In the genomic region with DNA sequence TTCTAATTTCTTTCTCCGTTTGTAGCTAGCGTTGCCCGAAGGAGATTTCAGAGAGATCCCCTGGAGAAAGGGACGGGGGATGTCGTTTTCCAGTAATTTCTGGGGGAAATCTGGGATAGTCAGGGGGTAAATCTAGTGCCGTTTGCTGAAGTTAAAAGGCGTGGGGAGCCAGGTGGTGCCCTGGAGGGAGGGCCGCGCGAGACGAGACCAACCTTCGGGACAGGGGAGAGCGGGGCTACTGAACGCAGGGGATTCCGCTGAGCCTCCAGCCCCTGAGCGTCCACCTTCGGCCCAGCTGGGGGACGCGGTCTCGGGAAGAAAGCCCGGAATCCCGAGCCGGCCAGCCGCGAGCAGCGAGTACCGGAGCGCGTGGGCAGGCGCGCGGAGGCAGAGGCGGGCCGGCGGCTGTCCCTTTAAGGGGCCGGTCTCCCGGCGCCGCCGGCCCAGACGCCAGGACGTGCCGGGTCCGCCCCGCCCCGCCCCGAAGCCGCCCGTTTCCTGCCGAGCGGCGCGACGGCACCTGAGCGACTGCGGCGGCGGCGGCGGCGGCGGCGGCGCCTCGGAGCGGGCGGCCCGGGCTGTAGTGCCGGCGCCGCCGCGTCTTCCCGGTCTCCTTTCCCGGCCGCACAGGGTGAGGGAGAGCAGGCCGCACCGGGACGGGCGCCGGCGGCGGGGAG, we compare ENCODE assay signal across 8 cellular contexts. TPM values are rescaled to one million over a fixed set of nuclear protein-coding genes. Genes with fewer than 3 reads are reported as not detected.
DNase-seq lines count a peak whose midpoint lies in the region; ATAC-seq, FAIRE-seq and TF ChIP-seq lines count a peak whose summit lies in the region.

A gene with protein sequence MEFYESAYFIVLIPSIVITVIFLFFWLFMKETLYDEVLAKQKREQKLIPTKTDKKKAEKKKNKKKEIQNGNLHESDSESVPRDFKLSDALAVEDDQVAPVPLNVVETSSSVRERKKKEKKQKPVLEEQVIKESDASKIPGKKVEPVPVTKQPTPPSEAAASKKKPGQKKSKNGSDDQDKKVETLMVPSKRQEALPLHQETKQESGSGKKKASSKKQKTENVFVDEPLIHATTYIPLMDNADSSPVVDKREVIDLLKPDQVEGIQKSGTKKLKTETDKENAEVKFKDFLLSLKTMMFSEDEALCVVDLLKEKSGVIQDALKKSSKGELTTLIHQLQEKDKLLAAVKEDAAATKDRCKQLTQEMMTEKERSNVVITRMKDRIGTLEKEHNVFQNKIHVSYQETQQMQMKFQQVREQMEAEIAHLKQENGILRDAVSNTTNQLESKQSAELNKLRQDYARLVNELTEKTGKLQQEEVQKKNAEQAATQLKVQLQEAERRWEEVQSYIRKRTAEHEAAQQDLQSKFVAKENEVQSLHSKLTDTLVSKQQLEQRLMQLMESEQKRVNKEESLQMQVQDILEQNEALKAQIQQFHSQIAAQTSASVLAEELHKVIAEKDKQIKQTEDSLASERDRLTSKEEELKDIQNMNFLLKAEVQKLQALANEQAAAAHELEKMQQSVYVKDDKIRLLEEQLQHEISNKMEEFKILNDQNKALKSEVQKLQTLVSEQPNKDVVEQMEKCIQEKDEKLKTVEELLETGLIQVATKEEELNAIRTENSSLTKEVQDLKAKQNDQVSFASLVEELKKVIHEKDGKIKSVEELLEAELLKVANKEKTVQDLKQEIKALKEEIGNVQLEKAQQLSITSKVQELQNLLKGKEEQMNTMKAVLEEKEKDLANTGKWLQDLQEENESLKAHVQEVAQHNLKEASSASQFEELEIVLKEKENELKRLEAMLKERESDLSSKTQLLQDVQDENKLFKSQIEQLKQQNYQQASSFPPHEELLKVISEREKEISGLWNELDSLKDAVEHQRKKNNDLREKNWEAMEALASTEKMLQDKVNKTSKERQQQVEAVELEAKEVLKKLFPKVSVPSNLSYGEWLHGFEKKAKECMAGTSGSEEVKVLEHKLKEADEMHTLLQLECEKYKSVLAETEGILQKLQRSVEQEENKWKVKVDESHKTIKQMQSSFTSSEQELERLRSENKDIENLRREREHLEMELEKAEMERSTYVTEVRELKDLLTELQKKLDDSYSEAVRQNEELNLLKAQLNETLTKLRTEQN (N-terminal part only) (plus strand): TSS at position 484 of the 677 bp plus-strand sequence. CDS start 31,842 bp downstream, outside the sequence.

- H3K9ac ChIP-seq in PC-3 (ENCODE audit: low read length) (peak within 1 kb of the TSS; percentile 83), mucosa of stomach (ENCODE audit: low read length) (peak within 1 kb of the TSS; percentile 86)

- peak within 1 kb of the TSS; percentile 86 for H2AFZ ChIP-seq in PC-3 (ENCODE audit: low read length)

- H3K4me1 Mint-ChIP-seq in Caco-2 (ENCODE audit: low read depth, unreplicated experiment), result no peaks in the 10 kb centered on the region

- no TSS peak for BruUV-seq in Caco-2 (replicated peaks; lab: Mats Ljungman, UMichigan)
- TSS peak; percentile 59 for BruUV-seq in PC-3 (replicated peaks; lab: Mats Ljungman, UMichigan)

- H3K4me2 ChIP-seq in PC-3 (ENCODE audit: low read length), result peak within 1 kb of the TSS; percentile 87

- FAIRE-seq in HTR-8/SVneo (lab: Jason Lieb, UNC), result peak; percentile 57

- peaks cover 6% of the 10 kb centered on the region for H3K36me3 Mint-ChIP-seq in Caco-2 (ENCODE audit: insufficient read depth, unreplicated experiment)

- DNase-seq in Caco-2 (peak; percentile 81 to 92), HTR-8/SVneo (ENCODE audit: insufficient read length, low spot score) (peak; percentile 91), PC-3 (peak; percentile 97), activated T-cell treated with anti-CD3 and anti-CD28 coated beads for 48 hours (ENCODE audit: low read depth) (peak; percentile 85), erythroblast (lab: John Stamatoyannopoulos, UW) (peak; percentile 85 to 90)
- DNase-seq in stimulated activated CD8-positive, alpha-beta memory T cell treated with anti-CD3 and anti-CD28 coated beads, Interleukin-7, amount 100 ng/mL, for 1 hour (ENCODE audit: low read depth in 2 of 2), result peak; percentile 61 to 68

- ATAC-seq in GM21360 (IDR thresholded peaks at IDR 0.05; ENCODE audit: unreplicated experiment), result peak; percentile 80
- ATAC-seq in PC-3, result peak; percentile 85

- TF ChIP-seq CTCF in Caco-2 (IDR thresholded peaks at IDR 0.05; ENCODE audit: insufficient read depth in 1 of 2, low read depth in 1 of 2, low read length in 1 of 2, severe bottlenecking in 1 of 2, unreplicated experiment in 1 of 2) (no peak), PC-3 (conservative IDR thresholded peaks at IDR 0.05; ENCODE audit: low read depth, low read length) (no peak)

- H3K36me3 ChIP-seq in Caco-2 (ENCODE audit: control insufficient read depth, insufficient read depth, low read length) (no peaks in the 10 kb centered on the region), PC-3 (ENCODE audit: low read depth, low read length) (no peaks in the 10 kb centered on the region), mucosa of stomach (ENCODE audit: control insufficient read depth, insufficient read depth, low read length) (no peaks in the 10 kb centered on the region)

- H3K27ac ChIP-seq in PC-3 (ENCODE audit: low read length), result peak within 1 kb of the TSS; percentile 68

- H3F3A ChIP-seq in PC-3 (ENCODE audit: low read length, unreplicated experiment), result no peaks in the 10 kb centered on the region

- no peaks in the 10 kb centered on the region for H3K9me3 Mint-ChIP-seq in Caco-2 (ENCODE audit: unreplicated experiment)

- peaks cover 62% of the 10 kb centered on the region for H3K79me2 ChIP-seq in PC-3 (ENCODE audit: low read length)

- peak within 1 kb of the TSS; percentile 86 for H3K27ac Mint-ChIP-seq in Caco-2 (ENCODE audit: unreplicated experiment)

- H3K9me2 ChIP-seq in PC-3 (replicated peaks; ENCODE audit: low read length), result no peaks in the 10 kb centered on the region

- TF ChIP-seq POLR2A in erythroblast (IDR thresholded peaks at IDR 0.05; ENCODE audit: low read length), result peak; percentile 47

- no peaks in the 10 kb centered on the region for H3K27me3 ChIP-seq in Caco-2 (replicated peaks; ENCODE audit: control insufficient read depth, insufficient read depth, low read length)
- no peaks in the 10 kb centered on the region for H3K27me3 ChIP-seq in PC-3 (ENCODE audit: low read length)
- H3K27me3 ChIP-seq in mucosa of stomach (ENCODE audit: control insufficient read depth, insufficient read depth, low read length), result peaks cover 7% of the 10 kb centered on the region

- H3K9me3 ChIP-seq in Caco-2, result no peaks in the 10 kb centered on the region
- H3K9me3 ChIP-seq in PC-3 (ENCODE audit: low read length), result no peaks in the 10 kb centered on the region
- no peaks in the 10 kb centered on the region for H3K9me3 ChIP-seq in mucosa of stomach (ENCODE audit: control insufficient read depth, low read length)

- peaks cover 13% of the 10 kb centered on the region for H3K4me1 ChIP-seq in Caco-2
- peaks cover 53% of the 10 kb centered on the region for H3K4me1 ChIP-seq in PC-3 (ENCODE audit: insufficient read depth, low read length)
- peaks cover 30% of the 10 kb centered on the region for H3K4me1 ChIP-seq in mucosa of stomach (ENCODE audit: control insufficient read depth, insufficient read depth, low read length)

- intact Hi-C loops in Caco-2 (cut with micrococcal nuclease; ENCODE audit: unreplicated experiment) (loop anchor here (2.0 to 5.0 kb wide), 2 partner anchors 37 to 128 kb away; no protein-coding TSS in a partner anchor), PC-3 (cut with micrococcal nuclease) (loop anchor here (1.0 to 5.0 kb wide), 3 partner anchors 21 to 134 kb away; no protein-coding TSS in a partner anchor)

- H3K27me3 Mint-ChIP-seq in Caco-2 (ENCODE audit: insufficient read depth, unreplicated experiment), result no peaks in the 10 kb centered on the region

- H3K4me3 Mint-ChIP-seq in Caco-2 (ENCODE audit: unreplicated experiment), result peak within 1 kb of the TSS; percentile 96

- POLR2A ChIA-PET in Caco-2 (lab: Charles Lee) (no interaction called here), PC-3 (lab: Charles Lee; ENCODE audit: unreplicated experiment) (interaction anchor here (0.6 to 0.9 kb wide), 2 partner anchors 133 to 172 kb away, joined by 6 to 8 read pairs; no protein-coding TSS in a partner anchor)

- H3K4me3 ChIP-seq in Caco-2 (ENCODE audit: low read depth, low read length) (peak within 1 kb of the TSS; percentile 91), PC-3 (ENCODE audit: low read length) (peak within 1 kb of the TSS; percentile 82), mucosa of stomach (ENCODE audit: low read length) (peak within 1 kb of the TSS; percentile 89)

- CTCF ChIA-PET in Caco-2 (lab: Charles Lee), result interaction anchor here (0.6 kb wide), 1 partner anchor 777 kb away, joined by 3 read pairs; no protein-coding TSS in a partner anchor
- CTCF ChIA-PET in PC-3 (lab: Charles Lee), result interaction anchor here (0.6 to 2.2 kb wide), 3 partner anchors 129 to 133 kb away, joined by 3 to 9 read pairs (median 5); no protein-coding TSS in a partner anchor

- peaks cover 39% of the 10 kb centered on the region for H4K20me1 ChIP-seq in PC-3 (ENCODE audit: low read length)

RNA-seq across cellular contexts. Expression of the gene that starts here (rescaled TPM):
- 130 and 138 TPM in 2 replicates for total RNA-seq in Caco-2 (2022)
- 249 and 251 TPM in 2 replicates for total RNA-seq in PC-3 (2014; rRNA removed)

Comparison
In these comparisons a context has a peak if more than half of its experiments do, and no peak if none do; other contexts are left out.
1. Peak in every context shown above with its lines: DNase-seq, ATAC-seq, H3K4me3 ChIP-seq and H3K27ac ChIP-seq.